12 cellular contexts compared by ENCODE assay signal in genomic region chr5:151664694-151665583, GRCh38. TPM values are rescaled to one million over a fixed set of nuclear protein-coding genes. Genes with fewer than 3 reads are reported as not detected.
DNase-seq lines count a peak whose midpoint lies in the region; ATAC-seq and TF ChIP-seq lines count a peak whose summit lies in the region.
"Had no signal": no experiment of that assay in that cellular context is flagged by ENCODE, and none has a peak within 500 bp of the region (broad histone marks: within the 10 kb centered on the region; RNA-seq: fewer than 3 reads in every experiment).

No MANE protein-coding gene starts in this region.

- no peak for TF ChIP-seq CTCF in MCF 10A (IDR thresholded peaks at IDR 0.05; ENCODE audit: unreplicated experiment)
- TF ChIP-seq CTCF in mammary epithelial cell (conservative IDR thresholded peaks at IDR 0.05 in 1 of 2, IDR thresholded peaks at IDR 0.05 in 1 of 2; ENCODE audit: extremely low read depth in 1 of 2, insufficient read depth in 1 of 2, low read depth in 1 of 2, low read length in 2 of 2) = no peak
- TF ChIP-seq CTCF in esophagus muscularis mucosa (IDR thresholded peaks at IDR 0.05) = no peak
- TF ChIP-seq CTCF in neural crest cell (conservative IDR thresholded peaks at IDR 0.05) = no peak
- no peak for TF ChIP-seq CTCF in vagina (IDR thresholded peaks at IDR 0.05)

- H3K4me3 Mint-ChIP-seq in MCF 10A (ENCODE audit: unreplicated experiment) (no peak overlapping the region), neural crest cell (no peak overlapping the region)
- H3K4me3 Mint-ChIP-seq: activated T-cell treated with anti-CD3 and anti-CD28 coated beads, Interleukin-2, amount 50 U/mL, for 72 hours; endodermal cell had no signal

- no peaks in the 10 kb centered on the region for H3K79me2 ChIP-seq in mammary epithelial cell (ENCODE audit: insufficient read depth, low read length)

- TF ChIP-seq POLR2A in esophagus muscularis mucosa (IDR thresholded peaks at IDR 0.05; ENCODE audit: low read depth) (no peak), vagina (IDR thresholded peaks at IDR 0.05) (no peak)

- TF ChIP-seq EP300 in esophagus muscularis mucosa (IDR thresholded peaks at IDR 0.05) = no peak

- WGBS in mammary epithelial cell (ENCODE audit: low coverage, missing lambda C conversion rate) = 40% methylated on average over 5 of the region's 6 CpGs
- 52% methylated on average over 6 of the region's 6 CpGs for WGBS in esophagus muscularis mucosa

- in situ Hi-C loops in mammary epithelial cell (cut with MboI; ENCODE audit: low sequenced_read_pairs in 2 of 2) = loop anchor here (5.0 kb wide), 1 partner anchor 77 kb away; no protein-coding TSS in a partner anchor

- H3K27me3 ChIP-seq in mammary epithelial cell (ENCODE audit: insufficient read depth, low read length) = no peaks in the 10 kb centered on the region
- no peaks in the 10 kb centered on the region for H3K27me3 ChIP-seq in esophagus muscularis mucosa
- no peaks in the 10 kb centered on the region for H3K27me3 ChIP-seq in vagina

- H3K4me1 Mint-ChIP-seq in MCF 10A (ENCODE audit: insufficient read depth, unreplicated experiment) (peaks cover 35% of the 10 kb centered on the region), neural crest cell (peaks cover 15% of the 10 kb centered on the region)

- POLR2A ChIA-PET in MCF 10A (lab: Yijun Ruan, JAX) = interaction anchor here (0.9 to 1.3 kb wide), 2 partner anchors 17 to 106 kb away, joined by 3 to 4 read pairs; no protein-coding TSS in a partner anchor

- BruUV-seq in MCF 10A (replicated peaks; lab: Mats Ljungman, UMichigan) = no TSS peak
- no TSS peak for BruUV-seq in mammary epithelial cell (replicated peaks; lab: Mats Ljungman, UMichigan)

- H3K9ac ChIP-seq in mammary epithelial cell (ENCODE audit: insufficient read depth, low read length) = no peak overlapping the region

- H4K20me1 ChIP-seq in mammary epithelial cell (ENCODE audit: insufficient read depth, low read length) = no peaks in the 10 kb centered on the region

- no peak overlapping the region for H3K4me2 ChIP-seq in mammary epithelial cell (ENCODE audit: insufficient read depth, low read depth, low read length)

- H3K4me1 ChIP-seq in mammary epithelial cell (ENCODE audit: insufficient read depth, low read length) = peaks cover 7% of the 10 kb centered on the region
- peaks cover 68 to 74% (median 69%) of the 10 kb centered on the region in 4 donors for H3K4me1 ChIP-seq in esophagus muscularis mucosa
- peaks cover 57% of the 10 kb centered on the region for H3K4me1 ChIP-seq in vagina

- no peak overlapping the region for H3K27ac ChIP-seq in mammary epithelial cell (ENCODE audit: insufficient read depth, low read depth, low read length)
- peak overlapping the region; percentile 57 to 78 (median 70) for H3K27ac ChIP-seq in esophagus muscularis mucosa (replicated peaks in 1 of 4)
- H3K27ac ChIP-seq in vagina = peak overlapping the region; percentile 94

- intact Hi-C loops in MCF 10A (cut with micrococcal nuclease) = no loop called here
- intact Hi-C loops in mammary epithelial cell (cut with micrococcal nuclease) = no loop called here
- intact Hi-C loops in esophagus muscularis mucosa (cut with DNase I) = no loop called here
- intact Hi-C loops in vagina (cut with DNase I) = no loop called here

- H3K9me3 Mint-ChIP-seq in MCF 10A (ENCODE audit: unreplicated experiment) (no peaks in the 10 kb centered on the region), neural crest cell (no peaks in the 10 kb centered on the region)
- H3K9me3 Mint-ChIP-seq: activated T-cell treated with anti-CD3 and anti-CD28 coated beads, Interleukin-2, amount 50 U/mL, for 72 hours; endodermal cell had no signal

- CTCF ChIA-PET in MCF 10A (lab: Yijun Ruan, JAX) (interaction anchor here (0.5 to 15.3 kb wide), 8 partner anchors 13 to 851 kb away, joined by 3 to 652 read pairs (median 4); partner anchors contain the start of genes G3BP1 and SLC36A1), mammary epithelial cell (lab: Charles Lee; ENCODE audit: low non-redundant PET) (no interaction called here)

- H2AFZ ChIP-seq in mammary epithelial cell (ENCODE audit: low read depth, low read length) = no peak overlapping the region

- H3K36me3 Mint-ChIP-seq in MCF 10A (ENCODE audit: insufficient read depth, unreplicated experiment) (peaks cover 17% of the 10 kb centered on the region), neural crest cell (ENCODE audit: low read depth) (peaks cover 12% of the 10 kb centered on the region)

- ATAC-seq in GM18873 (IDR thresholded peaks at IDR 0.05; ENCODE audit: low FRiP score, unreplicated experiment) = no peak
- ATAC-seq: activated T-cell treated with anti-CD3 and anti-CD28 coated beads, Interleukin-2, amount 50 U/mL, for 72 hours had no signal

- H3K4me3 ChIP-seq in mammary epithelial cell (replicated peaks in 1 of 3; ENCODE audit: insufficient read depth in 1 of 3, low read depth in 2 of 3, low read length in 3 of 3) (no peak overlapping the region), esophagus muscularis mucosa (no peak overlapping the region), vagina (no peak overlapping the region)

- H3K27me3 Mint-ChIP-seq in MCF 10A (ENCODE audit: insufficient read depth, unreplicated experiment) (no peaks in the 10 kb centered on the region), neural crest cell (ENCODE audit: low read depth) (no peaks in the 10 kb centered on the region)

- peaks cover 41% of the 10 kb centered on the region for H3K36me3 ChIP-seq in mammary epithelial cell (ENCODE audit: insufficient read depth, low read length)
- peaks cover 27 to 82% (median 70%) of the 10 kb centered on the region in 4 donors for H3K36me3 ChIP-seq in esophagus muscularis mucosa
- H3K36me3 ChIP-seq in vagina = peaks cover 0 to 75% of the 10 kb centered on the region in 2 donors

- DNase-seq in MCF 10A (ENCODE audit: unreplicated experiment) (peak; percentile 89), mammary epithelial cell (no peak), esophagus muscularis mucosa (ENCODE audit: extremely low spot score) (no peak), neural crest cell (ENCODE audit: low read depth, low spot score) (no peak), vagina (ENCODE audit: extremely low spot score in 2 of 2) (no peak), GF-D8 (lab: John Stamatoyannopoulos, UW) (no peak), NCI-H128 (lab: John Stamatoyannopoulos, UW; ENCODE audit: unreplicated experiment) (no peak)
- DNase-seq: activated T-cell treated with anti-CD3 and anti-CD28 coated beads, Interleukin-2, amount 50 U/mL, for 72 hours; endodermal cell; NCI-H526 had no signal

- H3K9me3 ChIP-seq in mammary epithelial cell (replicated peaks; ENCODE audit: insufficient read depth, low read length) (no peaks in the 10 kb centered on the region), esophagus muscularis mucosa (no peaks in the 10 kb centered on the region), vagina (no peaks in the 10 kb centered on the region)

- H3K27ac Mint-ChIP-seq in MCF 10A (ENCODE audit: low read depth, unreplicated experiment) (peak overlapping the region; percentile 24), neural crest cell (ENCODE audit: unreplicated experiment) (peak overlapping the region; percentile 28)
- H3K27ac Mint-ChIP-seq: activated T-cell treated with anti-CD3 and anti-CD28 coated beads, Interleukin-2, amount 50 U/mL, for 72 hours had no signal

- dilution Hi-C loops in mammary epithelial cell (cut with HindIII; ENCODE audit: low sequenced_read_pairs) = loop anchor here (5.0 kb wide), 1 partner anchor 77 kb away; no protein-coding TSS in a partner anchor

RNA-seq across cellular contexts. Expression of gene SPARC, which starts 21.8 kb away (rescaled TPM):
- 17.4 and 32.6 TPM in 2 replicates for total RNA-seq in MCF 10A (2022)
- total RNA-seq in mammary epithelial cell = 100 to 1,000 TPM; 222 to 382 TPM
- 585 TPM for polyA plus RNA-seq in mammary epithelial cell
- 590 TPM for polyA minus RNA-seq in mammary epithelial cell
- total RNA-seq in esophagus muscularis mucosa = 100 to 1,000 TPM; 269 to 875 (median 432) TPM
- 422 and 435 TPM in 2 replicates for total RNA-seq in neural crest cell
- total RNA-seq in vagina = 273 TPM
- total RNA-seq: activated T-cell treated with anti-CD3 and anti-CD28 coated beads, Interleukin-2, amount 50 U/mL, for 72 hours; T-helper 2 cell treated with Interferon-gamma antibody and Interleukin-4, amounts not matched to agents 100 ng/mL and 5 ng/mL, for 36 hours had no signal
